Comparison of ENCODE assay signal across 1 cellular context in genomic region chr2:68831688-68832087, GRCh38.
TF ChIP-seq lines count a peak whose summit lies in the region.

No MANE protein-coding gene starts in this region.

TF ChIP-seq in IMR-90, 13 proteins besides CTCF, POLR2A, EP300 and RAD21:
- TF ChIP-seq MAFK (IDR thresholded peaks at IDR 0.05; ENCODE audit: low read depth, low read length) = peak; percentile 71
- no peak for TF ChIP-seq RFX5 (IDR thresholded peaks at IDR 0.05; ENCODE audit: low read depth, low read length)
